16 cellular contexts compared by ENCODE assay signal in genomic region chr16:25151996-25152395, GRCh38. TPM values are rescaled to one million over a fixed set of nuclear protein-coding genes. Genes with fewer than 3 reads are reported as not detected.
A peak's percentile ranks its signal among the peaks of the same experiment; 100 is the strongest.
DNase-seq lines count a peak whose midpoint lies in the region; TF ChIP-seq lines count a peak whose summit lies in the region.
"Had no signal": no experiment of that assay in that cellular context is flagged by ENCODE, and none has a peak within 500 bp of the region (broad histone marks: within the 10 kb centered on the region; RNA-seq: fewer than 3 reads in every experiment).

No MANE protein-coding gene starts in this region.

- H3K9me3 ChIP-seq in adipocyte (ENCODE audit: control insufficient read depth, low read length) (no peaks in the 10 kb centered on the region), prostate gland (no peaks in the 10 kb centered on the region)
- H3K9me3 ChIP-seq: A549, lower lobe of right lung, suprapubic skin had no signal

- DNase-seq in ACHN (peak; percentile 90), HCEC 1CT (peak; percentile 45), adipocyte (ENCODE audit: low read depth) (peak; percentile 59), hepatic stellate cell (ENCODE audit: low spot score) (peak; percentile 30), prostate gland (ENCODE audit: low spot score) (no peak), COR-L47 (lab: John Stamatoyannopoulos, UW) (no peak)
- no peak for DNase-seq in activated CD4-positive, alpha-beta T cell treated with anti-CD3 and anti-CD28 coated beads for 1 hour
- DNase-seq in activated CD4-positive, alpha-beta T cell treated with anti-CD3 and anti-CD28 coated beads, Interleukin-2, amount 50 U/mL, for 4 hours: no peak
- DNase-seq: activated naive CD4-positive, alpha-beta T cell; central memory CD4-positive, alpha-beta T cell; lower lobe of right lung; NCI-H1694 treated with DMSO at 0.1 percent for 48 hours; NCI-H526 treated with DMSO at 0.1 percent for 48 hours had no signal

- no peak overlapping the region for H3K9ac ChIP-seq in adipocyte (ENCODE audit: low read length)

- in situ Hi-C loops in ACHN (cut with HindIII; ENCODE audit: low pct_ligation_motif_present, low pct_unique_long_range_greater_than_20kb, low sequenced_read_pairs): no loop called here

- H3K27ac ChIP-seq in prostate gland: no peak overlapping the region
- H3K27ac ChIP-seq: A549, lower lobe of right lung, suprapubic skin had no signal

- TF ChIP-seq POLR2A in prostate gland (IDR thresholded peaks at IDR 0.05): no peak

- intact Hi-C loops in prostate gland (cut with DNase I): no loop called here

- WGBS in prostate gland: 88% methylated on average over 3 of the region's 3 CpGs

- TF ChIP-seq CTCF in prostate gland (IDR thresholded peaks at IDR 0.05): no peak

- H3K27me3 ChIP-seq in adipocyte (replicated peaks; ENCODE audit: control insufficient read depth, insufficient read depth, low read length): no peaks in the 10 kb centered on the region
- H3K27me3 ChIP-seq in prostate gland (replicated peaks; ENCODE audit: insufficient read depth): no peaks in the 10 kb centered on the region
- H3K27me3 ChIP-seq: suprapubic skin had no signal

- H3K4me1 ChIP-seq in adipocyte (ENCODE audit: control insufficient read depth, insufficient read depth, low read length): peaks cover 24% of the 10 kb centered on the region
- H3K4me1 ChIP-seq in prostate gland (replicated peaks): no peaks in the 10 kb centered on the region
- H3K4me1 ChIP-seq: A549, lower lobe of right lung, suprapubic skin had no signal

- H3K36me3 ChIP-seq in adipocyte (ENCODE audit: control insufficient read depth, insufficient read depth, low read length, severe bottlenecking) (peaks cover 18% of the 10 kb centered on the region), prostate gland (no peaks in the 10 kb centered on the region)

- H3K4me3 ChIP-seq in adipocyte (ENCODE audit: low read length) (no peak overlapping the region), prostate gland (no peak overlapping the region)
- H3K4me3 ChIP-seq: A549, K562, lower lobe of right lung, suprapubic skin had no signal

RNA-seq across cellular contexts. Expression of gene LCMT1, which starts 40.5 kb away (rescaled TPM):
- 10 to 100 TPM; 49.0 to 74.7 TPM for total RNA-seq in prostate gland

Comparison
In these comparisons a context has a peak if more than half of its experiments do, and no peak if none do; other contexts are left out.
1. DNase-seq: peak in ACHN (single experiment), HCEC 1CT (single experiment), adipocyte (single experiment) and hepatic stellate cell (single experiment); none in prostate gland (single experiment), activated CD4-positive, alpha-beta T cell treated with anti-CD3 and anti-CD28 coated beads for 1 hour (single experiment), activated CD4-positive, alpha-beta T cell treated with anti-CD3 and anti-CD28 coated beads, Interleukin-2, amount 50 U/mL, for 4 hours (0 of 2) and COR-L47 (single experiment).